Comparison of ENCODE assay signal across 35 cellular contexts in genomic region chr2:50838316-50838715, GRCh38.
"Had no signal": no experiment of that assay in that cellular context is flagged by ENCODE, and none has a peak within 500 bp of the region (broad histone marks: within the 10 kb centered on the region; RNA-seq: fewer than 3 reads in every experiment).

No MANE protein-coding gene starts in this region.

- H3K27me3 ChIP-seq: esophagus muscularis mucosa, foreskin keratinocyte, heart right ventricle, sigmoid colon, upper lobe of left lung had no signal

- H3K9me3 ChIP-seq: esophagus muscularis mucosa, heart right ventricle, psoas muscle, sigmoid colon, upper lobe of left lung had no signal

- H3K27ac Mint-ChIP-seq: activated CD4-positive, alpha-beta memory T cell treated with anti-CD3 and anti-CD28 coated beads, Interleukin-2, amount 10 ng/mL, durations not matched to agents 7 days and 5 days; activated CD4-positive, alpha-beta T cell treated with anti-CD3 and anti-CD28 coated beads, Interleukin-2, amount 10 ng/mL, durations not matched to agents 7 days and 5 days; activated naive CD4-positive, alpha-beta T cell treated with anti-CD3 and anti-CD28 coated beads, Interleukin-2, amount 50 U/mL, for 24 hours; activated naive CD8-positive, alpha-beta T cell treated with anti-CD3 and anti-CD28 coated beads, Interleukin-2, amount 50 U/mL, for 24 hours; activated T-cell treated with anti-CD3 and anti-CD28 coated beads, Interleukin-2, amount 50 U/mL, for 24 hours; activated T-helper 17 cell treated with anti-CD3 and anti-CD28 coated beads, Interleukin-2, amount 50 U/mL, for 72 hours; mesothelial cell of epicardium; naive B cell; stimulated activated memory B cell treated with anti-CD40 and anti-IgM and Interleukin-4, amounts not matched to agents 10 μg/mL and 1 μg/mL and 100 μg/mL, for 72 hours; stimulated activated naive CD8-positive, alpha-beta T cell treated with anti-CD3 and anti-CD28 coated beads, Interleukin-15, amount 100 ng/mL, for 72 hours; T-helper 17 cell had no signal

- H3K36me3 Mint-ChIP-seq: activated naive CD4-positive, alpha-beta T cell treated with anti-CD3 and anti-CD28 coated beads, Interleukin-2, amount 50 U/mL, for 24 hours; mesothelial cell of epicardium; naive B cell; stimulated activated memory B cell treated with anti-CD40 and anti-IgM and Interleukin-4, amounts not matched to agents 10 μg/mL and 1 μg/mL and 100 μg/mL, for 72 hours had no signal

- H3K27ac ChIP-seq: esophagus muscularis mucosa, foreskin keratinocyte, heart right ventricle, parathyroid adenoma, psoas muscle, sigmoid colon, upper lobe of left lung had no signal

- H3K9ac ChIP-seq: parathyroid adenoma had no signal

- DNase-seq: activated CD4-positive, alpha-beta memory T cell treated with anti-CD3 and anti-CD28 coated beads, Interleukin-2, amount 10 ng/mL, durations not matched to agents 7 days and 5 days; activated CD4-positive, alpha-beta T cell treated with anti-CD3 and anti-CD28 coated beads for 1 hour; activated CD4-positive, alpha-beta T cell treated with anti-CD3 and anti-CD28 coated beads, Interleukin-2, amount 10 ng/mL, durations not matched to agents 7 days and 5 days; activated CD8-positive, alpha-beta memory T cell treated with anti-CD3 and anti-CD28 coated beads, Interleukin-2, amount 50 U/mL, for 48 hours; activated gamma-delta T cell treated with Interleukin-2 at 50 U/mL for 16 hours; activated naive CD8-positive, alpha-beta T cell treated with anti-CD3 and anti-CD28 coated beads, Interleukin-2, amount 50 U/mL, for 24 hours; activated T-cell treated with anti-CD3 and anti-CD28 coated beads, Interleukin-2, amount 50 U/mL, for 24 hours; amygdala; dermis blood vessel endothelial cell; effector CD4-positive, alpha-beta T cell; foreskin keratinocyte; heart right ventricle; left colon; mammary epithelial cell; naive B cell; nephron progenitor cell; occipital lobe; psoas muscle; sigmoid colon; small intestine; stimulated activated CD4-positive, alpha-beta T cell treated with anti-CD3 and anti-CD28 coated beads, Interleukin-4, amount 100 ng/mL, for 4 hours; stimulated activated CD8-positive, alpha-beta memory T cell treated with anti-CD3 and anti-CD28 coated beads, Interleukin-4, amount 100 ng/mL, for 48 hours; stimulated activated naive CD8-positive, alpha-beta T cell treated with anti-CD3 and anti-CD28 coated beads, Interleukin-15, amount 100 ng/mL, for 72 hours; T-helper 17 cell; upper lobe of left lung had no signal

- H3K4me3 Mint-ChIP-seq: activated CD4-positive, alpha-beta memory T cell treated with anti-CD3 and anti-CD28 coated beads, Interleukin-2, amount 10 ng/mL, durations not matched to agents 7 days and 5 days; activated CD4-positive, alpha-beta T cell treated with anti-CD3 and anti-CD28 coated beads, Interleukin-2, amount 10 ng/mL, durations not matched to agents 7 days and 5 days; activated naive CD4-positive, alpha-beta T cell treated with anti-CD3 and anti-CD28 coated beads, Interleukin-2, amount 50 U/mL, for 24 hours; activated naive CD8-positive, alpha-beta T cell treated with anti-CD3 and anti-CD28 coated beads, Interleukin-2, amount 50 U/mL, for 24 hours; activated T-cell treated with anti-CD3 and anti-CD28 coated beads, Interleukin-2, amount 50 U/mL, for 24 hours; activated T-helper 17 cell treated with anti-CD3 and anti-CD28 coated beads, Interleukin-2, amount 50 U/mL, for 72 hours; central memory CD8-positive, alpha-beta T cell; mesothelial cell of epicardium; naive B cell; nephron progenitor cell; stimulated activated memory B cell treated with anti-CD40 and anti-IgM and Interleukin-4, amounts not matched to agents 10 μg/mL and 1 μg/mL and 100 μg/mL, for 72 hours; stimulated activated naive CD8-positive, alpha-beta T cell treated with anti-CD3 and anti-CD28 coated beads, Interleukin-15, amount 100 ng/mL, for 72 hours; T-helper 17 cell had no signal

- H3K27me3 Mint-ChIP-seq: activated CD4-positive, alpha-beta memory T cell treated with anti-CD3 and anti-CD28 coated beads, Interleukin-2, amount 10 ng/mL, durations not matched to agents 7 days and 5 days; activated CD4-positive, alpha-beta T cell treated with anti-CD3 and anti-CD28 coated beads, Interleukin-2, amount 10 ng/mL, durations not matched to agents 7 days and 5 days; activated naive CD4-positive, alpha-beta T cell treated with anti-CD3 and anti-CD28 coated beads, Interleukin-2, amount 50 U/mL, for 24 hours; activated naive CD8-positive, alpha-beta T cell treated with anti-CD3 and anti-CD28 coated beads, Interleukin-2, amount 50 U/mL, for 24 hours; activated T-cell treated with anti-CD3 and anti-CD28 coated beads, Interleukin-2, amount 50 U/mL, for 24 hours; activated T-helper 17 cell treated with anti-CD3 and anti-CD28 coated beads, Interleukin-2, amount 50 U/mL, for 72 hours; central memory CD8-positive, alpha-beta T cell; naive B cell; stimulated activated memory B cell treated with anti-CD40 and anti-IgM and Interleukin-4, amounts not matched to agents 10 μg/mL and 1 μg/mL and 100 μg/mL, for 72 hours; stimulated activated naive CD8-positive, alpha-beta T cell treated with anti-CD3 and anti-CD28 coated beads, Interleukin-15, amount 100 ng/mL, for 72 hours; T-helper 17 cell had no signal

- H3K4me1 Mint-ChIP-seq: activated CD4-positive, alpha-beta memory T cell treated with anti-CD3 and anti-CD28 coated beads, Interleukin-2, amount 10 ng/mL, durations not matched to agents 7 days and 5 days; activated CD4-positive, alpha-beta T cell treated with anti-CD3 and anti-CD28 coated beads, Interleukin-2, amount 10 ng/mL, durations not matched to agents 7 days and 5 days; activated naive CD4-positive, alpha-beta T cell treated with anti-CD3 and anti-CD28 coated beads, Interleukin-2, amount 50 U/mL, for 24 hours; activated naive CD8-positive, alpha-beta T cell treated with anti-CD3 and anti-CD28 coated beads, Interleukin-2, amount 50 U/mL, for 24 hours; activated T-helper 17 cell treated with anti-CD3 and anti-CD28 coated beads, Interleukin-2, amount 50 U/mL, for 72 hours; central memory CD8-positive, alpha-beta T cell; naive B cell; nephron progenitor cell; stimulated activated memory B cell treated with anti-CD40 and anti-IgM and Interleukin-4, amounts not matched to agents 10 μg/mL and 1 μg/mL and 100 μg/mL, for 72 hours; stimulated activated naive CD8-positive, alpha-beta T cell treated with anti-CD3 and anti-CD28 coated beads, Interleukin-15, amount 100 ng/mL, for 72 hours; T-helper 17 cell had no signal

- H3K9me3 Mint-ChIP-seq: activated CD4-positive, alpha-beta memory T cell treated with anti-CD3 and anti-CD28 coated beads, Interleukin-2, amount 10 ng/mL, durations not matched to agents 7 days and 5 days; activated CD4-positive, alpha-beta T cell treated with anti-CD3 and anti-CD28 coated beads, Interleukin-2, amount 10 ng/mL, durations not matched to agents 7 days and 5 days; activated naive CD4-positive, alpha-beta T cell treated with anti-CD3 and anti-CD28 coated beads, Interleukin-2, amount 50 U/mL, for 24 hours; activated T-helper 17 cell treated with anti-CD3 and anti-CD28 coated beads, Interleukin-2, amount 50 U/mL, for 72 hours; mesothelial cell of epicardium; nephron progenitor cell; stimulated activated memory B cell treated with anti-CD40 and anti-IgM and Interleukin-4, amounts not matched to agents 10 μg/mL and 1 μg/mL and 100 μg/mL, for 72 hours had no signal

- FAIRE-seq: bronchial epithelial cell, colon, keratinocyte, small intestine had no signal

- H3K4me3 ChIP-seq: esophagus muscularis mucosa, heart right ventricle, psoas muscle, sigmoid colon, upper lobe of left lung had no signal

- H3K36me3 ChIP-seq: esophagus muscularis mucosa, heart right ventricle, sigmoid colon, upper lobe of left lung had no signal

- H2AFZ ChIP-seq: parathyroid adenoma had no signal

- H3K4me1 ChIP-seq: esophagus muscularis mucosa, foreskin keratinocyte, heart right ventricle, parathyroid adenoma, psoas muscle, sigmoid colon, upper lobe of left lung had no signal

- H3K79me2 ChIP-seq: parathyroid adenoma had no signal
